In the genomic region with DNA sequence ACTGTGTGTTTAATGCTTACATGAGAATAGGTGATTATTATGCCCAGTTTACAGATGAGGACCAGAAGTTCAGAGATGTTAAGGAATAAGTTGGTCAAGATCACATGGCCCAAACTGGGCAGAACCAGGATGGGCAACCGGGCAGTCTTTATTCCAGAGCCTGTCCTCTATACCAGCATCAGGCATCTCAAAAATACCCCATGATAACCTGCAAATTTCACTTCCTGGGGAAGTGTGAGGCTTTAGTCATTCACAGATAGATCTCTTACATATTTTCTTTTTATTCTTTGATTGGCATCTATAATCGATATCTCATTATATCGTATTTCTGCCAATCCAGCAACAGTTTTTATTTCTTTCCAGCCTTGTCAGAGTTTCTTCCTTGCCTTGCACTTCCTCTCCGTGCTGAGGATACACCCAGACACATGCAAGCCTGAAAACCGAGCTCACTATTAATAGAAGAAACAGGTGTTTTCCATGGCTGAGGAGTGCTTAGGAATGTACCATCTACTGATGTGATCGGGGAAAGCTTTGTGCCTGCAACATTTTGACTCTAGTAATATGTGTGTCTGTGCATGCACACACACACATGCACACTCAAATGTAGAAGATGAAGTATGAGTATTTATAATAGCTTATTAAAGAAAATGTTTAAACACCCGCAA, we compare ENCODE assay signal across 9 cellular contexts.
DNase-seq lines count a peak whose midpoint lies in the region; ATAC-seq and TF ChIP-seq lines count a peak whose summit lies in the region.
"Had no signal": no experiment of that assay in that cellular context is flagged by ENCODE, and none has a peak within 500 bp of the region (broad histone marks: within the 10 kb centered on the region; RNA-seq: fewer than 3 reads in every experiment).

No MANE protein-coding gene starts in this region.

- H3K4me3 ChIP-seq in OCI-LY7 (ENCODE audit: low read depth, low read length, poor library complexity, severe bottlenecking) (no peak overlapping the region), spleen (no peak overlapping the region)

- CTCF ChIA-PET in OCI-LY7 (lab: Charles Lee; ENCODE audit: unreplicated experiment) = interaction anchor here (1.2 kb wide), 1 partner anchor 14 kb away, joined by 3 read pairs; no protein-coding TSS in a partner anchor

- H4K20me1 ChIP-seq in OCI-LY7 (ENCODE audit: insufficient read depth, low read length) = no peaks in the 10 kb centered on the region

- intact Hi-C loops in OCI-LY7 (cut with micrococcal nuclease; ENCODE audit: unreplicated experiment) = no loop called here
- intact Hi-C loops in spleen (cut with DNase I; ENCODE audit: low total_unique reads) = no loop called here

- H3K27ac ChIP-seq in OCI-LY7 (ENCODE audit: low read depth, low read length, poor library complexity, severe bottlenecking) = no peak overlapping the region
- H3K27ac ChIP-seq in spleen = peak overlapping the region in 3 of 8 donors; percentile 28 to 63 (median 42)

- H3K4me3 Mint-ChIP-seq in activated T-cell treated with anti-CD3 and anti-CD28 coated beads, Interleukin-2, amount 50 U/mL, for 72 hours = peak overlapping the region; percentile 71 to 78
- no peak overlapping the region for H3K4me3 Mint-ChIP-seq in activated T-cell treated with anti-CD3 and anti-CD28 coated beads, Interleukin-2, amount 50 U/mL, for 4 hours
- H3K4me3 Mint-ChIP-seq in stimulated activated memory B cell treated with anti-CD40 and anti-IgM and Interleukin-4, amounts not matched to agents 10 μg/mL and 1 μg/mL and 100 μg/mL, for 72 hours = no peak overlapping the region

- TF ChIP-seq POLR2A in spleen (IDR thresholded peaks at IDR 0.05) = no peak

- peak overlapping the region; percentile 36 for H3K4me2 ChIP-seq in OCI-LY7 (ENCODE audit: low read length)

- H3K9me3 ChIP-seq in OCI-LY7 (ENCODE audit: low read length) = no peaks in the 10 kb centered on the region
- H3K9me3 ChIP-seq in spleen = no peaks in the 10 kb centered on the region

- no TSS peak for BruUV-seq in OCI-LY7 (replicated peaks; lab: Mats Ljungman, UMichigan)

- H3K4me1 Mint-ChIP-seq in activated T-cell treated with anti-CD3 and anti-CD28 coated beads, Interleukin-2, amount 50 U/mL, for 72 hours (ENCODE audit: low read depth) = peaks cover 57% of the 10 kb centered on the region
- H3K4me1 Mint-ChIP-seq in activated T-cell treated with anti-CD3 and anti-CD28 coated beads, Interleukin-2, amount 50 U/mL, for 4 hours (ENCODE audit: low read depth) = peaks cover 19% of the 10 kb centered on the region
- peaks cover 12% of the 10 kb centered on the region for H3K4me1 Mint-ChIP-seq in stimulated activated memory B cell treated with anti-CD40 and anti-IgM and Interleukin-4, amounts not matched to agents 10 μg/mL and 1 μg/mL and 100 μg/mL, for 72 hours

- no peaks in the 10 kb centered on the region for H3K27me3 Mint-ChIP-seq in activated T-cell treated with anti-CD3 and anti-CD28 coated beads, Interleukin-2, amount 50 U/mL, for 72 hours (ENCODE audit: low read depth)
- no peaks in the 10 kb centered on the region for H3K27me3 Mint-ChIP-seq in activated T-cell treated with anti-CD3 and anti-CD28 coated beads, Interleukin-2, amount 50 U/mL, for 4 hours (ENCODE audit: low read depth)
- H3K27me3 Mint-ChIP-seq in stimulated activated memory B cell treated with anti-CD40 and anti-IgM and Interleukin-4, amounts not matched to agents 10 μg/mL and 1 μg/mL and 100 μg/mL, for 72 hours = no peaks in the 10 kb centered on the region

- peaks cover 17 to 38% of the 10 kb centered on the region in 2 donors for H3K36me3 Mint-ChIP-seq in activated T-cell treated with anti-CD3 and anti-CD28 coated beads, Interleukin-2, amount 50 U/mL, for 72 hours (ENCODE audit: insufficient read depth in 2 of 2)
- H3K36me3 Mint-ChIP-seq in activated T-cell treated with anti-CD3 and anti-CD28 coated beads, Interleukin-2, amount 50 U/mL, for 4 hours (ENCODE audit: insufficient read depth) = peaks cover 41% of the 10 kb centered on the region
- H3K36me3 Mint-ChIP-seq in stimulated activated memory B cell treated with anti-CD40 and anti-IgM and Interleukin-4, amounts not matched to agents 10 μg/mL and 1 μg/mL and 100 μg/mL, for 72 hours = peaks cover 46% of the 10 kb centered on the region

- H2AFZ ChIP-seq in OCI-LY7 (ENCODE audit: low read length) = 0 out of 2 replicates have a peak overlapping the region, but pooled peaks have one; percentile 43

- DNase-seq in activated T-cell treated with anti-CD3 and anti-CD28 coated beads, Interleukin-2, amount 50 U/mL, for 72 hours = no peak
- no peak for DNase-seq in activated T-cell treated with anti-CD3 and anti-CD28 coated beads, Interleukin-2, amount 50 U/mL, for 4 hours
- DNase-seq in OCI-LY7 (ENCODE audit: low spot score) (peak; percentile 51), DMS53 (lab: John Stamatoyannopoulos, UW) (no peak), UCSD-AML1 (lab: John Stamatoyannopoulos, UW; ENCODE audit: unreplicated experiment) (no peak), spleen (no peak)
- DNase-seq: NCI-H345 had no signal

- H3K27me3 ChIP-seq in spleen (replicated peaks in 1 of 7) = no peaks in the 10 kb centered on the region

- H3K9me2 ChIP-seq in OCI-LY7 (ENCODE audit: insufficient read depth, low read length) = no peaks in the 10 kb centered on the region

- TF ChIP-seq CTCF in OCI-LY7 (conservative IDR thresholded peaks at IDR 0.05; ENCODE audit: low read length) (no peak), spleen (IDR thresholded peaks at IDR 0.05 in 8 of 11, conservative IDR thresholded peaks at IDR 0.05 in 3 of 11) (no peak)

- peak in 1 of 2 donors; percentile 17 for ATAC-seq in activated T-cell treated with anti-CD3 and anti-CD28 coated beads, Interleukin-2, amount 50 U/mL, for 72 hours (replicated peaks in 1 of 2)
- no peak for ATAC-seq in activated T-cell treated with anti-CD3 and anti-CD28 coated beads, Interleukin-2, amount 50 U/mL, for 4 hours
- ATAC-seq in HG02610 (IDR thresholded peaks at IDR 0.05; ENCODE audit: unreplicated experiment) = peak; percentile 52
- peak; percentile 56 for ATAC-seq in stimulated activated memory B cell treated with anti-CD40 and anti-IgM and Interleukin-4, amounts not matched to agents 10 μg/mL and 1 μg/mL and 100 μg/mL, for 72 hours

- no peaks in the 10 kb centered on the region for H3K79me2 ChIP-seq in OCI-LY7 (ENCODE audit: insufficient read depth, low read depth, low read length)

- H3K4me1 ChIP-seq in OCI-LY7 (ENCODE audit: insufficient read depth, low read length, poor library complexity, severe bottlenecking) (peaks cover 19% of the 10 kb centered on the region), spleen (peaks cover 0 to 33% (median 9%) of the 10 kb centered on the region in 6 donors)

- H3K36me3 ChIP-seq in OCI-LY7 (ENCODE audit: insufficient read depth, low read length) (peaks cover 6% of the 10 kb centered on the region), spleen (peaks cover 0 to 27% (median 6%) of the 10 kb centered on the region in 6 donors)

- WGBS in spleen, 5 donors = 60 to 76% (median 74%) methylated on average over 7 of the region's 7 CpGs

- no peaks in the 10 kb centered on the region for H3K9me3 Mint-ChIP-seq in activated T-cell treated with anti-CD3 and anti-CD28 coated beads, Interleukin-2, amount 50 U/mL, for 72 hours
- no peaks in the 10 kb centered on the region for H3K9me3 Mint-ChIP-seq in activated T-cell treated with anti-CD3 and anti-CD28 coated beads, Interleukin-2, amount 50 U/mL, for 4 hours
- no peaks in the 10 kb centered on the region for H3K9me3 Mint-ChIP-seq in stimulated activated memory B cell treated with anti-CD40 and anti-IgM and Interleukin-4, amounts not matched to agents 10 μg/mL and 1 μg/mL and 100 μg/mL, for 72 hours

- POLR2A ChIA-PET in OCI-LY7 (lab: Charles Lee) = interaction anchor here (0.6 to 1.2 kb wide), 4 partner anchors 14 to 563 kb away, joined by 3 to 6 read pairs (median 4); a partner anchor contains a TSS

- peak overlapping the region; percentile 93 for H3K27ac Mint-ChIP-seq in activated T-cell treated with anti-CD3 and anti-CD28 coated beads, Interleukin-2, amount 50 U/mL, for 72 hours
- peak overlapping the region; percentile 36 for H3K27ac Mint-ChIP-seq in stimulated activated memory B cell treated with anti-CD40 and anti-IgM and Interleukin-4, amounts not matched to agents 10 μg/mL and 1 μg/mL and 100 μg/mL, for 72 hours

Comparison
In these comparisons a context has a peak if more than half of its experiments do, and no peak if none do; other contexts are left out.
1. H3K4me3 Mint-ChIP-seq: peak in activated T-cell treated with anti-CD3 and anti-CD28 coated beads, Interleukin-2, amount 50 U/mL, for 72 hours (2 of 2); none in activated T-cell treated with anti-CD3 and anti-CD28 coated beads, Interleukin-2, amount 50 U/mL, for 4 hours (single experiment) and stimulated activated memory B cell treated with anti-CD40 and anti-IgM and Interleukin-4, amounts not matched to agents 10 μg/mL and 1 μg/mL and 100 μg/mL, for 72 hours (single experiment).
2. ATAC-seq: peak in HG02610 (single experiment) and stimulated activated memory B cell treated with anti-CD40 and anti-IgM and Interleukin-4, amounts not matched to agents 10 μg/mL and 1 μg/mL and 100 μg/mL, for 72 hours (single experiment); none in activated T-cell treated with anti-CD3 and anti-CD28 coated beads, Interleukin-2, amount 50 U/mL, for 4 hours (0 of 2).